Comparison of ENCODE assay signal across 8 cellular contexts in genomic region chr17:19379306-19380075, GRCh38. TPM values are rescaled to one million over a fixed set of nuclear protein-coding genes. Genes with fewer than 3 reads are reported as not detected.
DNase-seq lines count a peak whose midpoint lies in the region; ATAC-seq, FAIRE-seq and TF ChIP-seq lines count a peak whose summit lies in the region.

No MANE protein-coding gene starts in this region.

- H3K9me3 ChIP-seq in SK-N-SH: no peaks in the 10 kb centered on the region
- H3K9me3 ChIP-seq in keratinocyte (ENCODE audit: control insufficient read depth, low read depth, low read length): no peaks in the 10 kb centered on the region
- no peaks in the 10 kb centered on the region for H3K9me3 ChIP-seq in stomach smooth muscle (ENCODE audit: control insufficient read depth in 2 of 2, low read length in 2 of 2)

- FAIRE-seq in keratinocyte (lab: Jason Lieb, UNC): no peak

- POLR2A ChIA-PET in SK-N-SH (lab: Yijun Ruan, JAX): interaction anchor here (1.5 kb wide), 1 partner anchor 9 kb away, joined by 4 read pairs; no protein-coding TSS in a partner anchor

- peak overlapping the region; percentile 75 for H3K4me3 Mint-ChIP-seq in activated naive CD8-positive, alpha-beta T cell

- H3K9ac ChIP-seq in SK-N-SH (peak overlapping the region; percentile 88), keratinocyte (ENCODE audit: control insufficient read depth, extremely low read depth, insufficient read depth, low read length) (peak overlapping the region; percentile 94), stomach smooth muscle (ENCODE audit: low read length in 2 of 2) (peak overlapping the region; percentile 78 to 82)

- CTCF ChIA-PET in SK-N-SH (lab: Yijun Ruan, JAX): interaction anchor here (2.7 to 3.1 kb wide), 2 partner anchors 16 to 68 kb away, joined by 18 to 35 read pairs; partner anchors contain the start of gene B9D1

- TF ChIP-seq CTCF in SK-N-SH (IDR thresholded peaks at IDR 0.05): 0 out of 2 replicates have a peak, but pooled peaks have one; percentile 12
- TF ChIP-seq CTCF in keratinocyte (optimal IDR thresholded peaks at IDR 0.05 in 1 of 3, IDR thresholded peaks at IDR 0.05 in 1 of 3, conservative IDR thresholded peaks at IDR 0.05 in 1 of 3; ENCODE audit: extremely low read depth in 1 of 3, insufficient read depth in 2 of 3, low read length in 3 of 3): no peak

- peak overlapping the region; percentile 50 for H3K27ac Mint-ChIP-seq in activated naive CD8-positive, alpha-beta T cell

- H3K27ac ChIP-seq in SK-N-SH (ENCODE audit: low read depth in 2 of 2, low read length in 1 of 2) (peak overlapping the region; percentile 34 to 95; a peak in 2 of 4 replicates), keratinocyte (ENCODE audit: control insufficient read depth, insufficient read depth, low read length) (peak overlapping the region; percentile 8), stomach smooth muscle (ENCODE audit: low read length) (no peak overlapping the region)

- H3K4me3 ChIP-seq in SK-N-SH (ENCODE audit: low read depth in 2 of 2, low read length in 1 of 2) (peak overlapping the region; percentile 87 to 88), keratinocyte (ENCODE audit: control insufficient read depth in 2 of 3, extremely low read depth in 1 of 3, insufficient read depth in 2 of 3, low read depth in 1 of 3, low read length in 3 of 3) (peak overlapping the region; percentile 88 to 90 (median 88)), stomach smooth muscle (ENCODE audit: low read length in 2 of 2) (peak overlapping the region; percentile 79 to 89)

- H3K9me1 ChIP-seq in keratinocyte (ENCODE audit: control insufficient read depth, extremely low read depth, insufficient read depth, low read length): peaks cover 3% of the 10 kb centered on the region

- dilution Hi-C loops in keratinocyte (cut with MboI; ENCODE audit: extremely low pct_ligation_motif_present, low sequenced_read_pairs): no loop called here

- 74% methylated on average over 15 of the region's 15 CpGs for WGBS in SK-N-SH (ENCODE audit: low lambda C conversion rate)

- H3K79me2 ChIP-seq in SK-N-SH (ENCODE audit: insufficient read depth): peaks cover 61% of the 10 kb centered on the region
- H3K79me2 ChIP-seq in keratinocyte (ENCODE audit: control insufficient read depth, insufficient read depth, low read length): peaks cover 21% of the 10 kb centered on the region

- 0 out of 2 replicates have a peak, but pooled peaks cover 7% of the 10 kb centered on the region for H4K20me1 ChIP-seq in SK-N-SH (ENCODE audit: insufficient read depth)
- no peaks in the 10 kb centered on the region for H4K20me1 ChIP-seq in keratinocyte (ENCODE audit: control insufficient read depth, extremely low read depth, insufficient read depth, low read length)

- H3K36me3 Mint-ChIP-seq in activated naive CD8-positive, alpha-beta T cell: peaks cover 6% of the 10 kb centered on the region

- H3K36me3 ChIP-seq in SK-N-SH (replicated peaks in 1 of 2; ENCODE audit: control insufficient read depth in 1 of 2, insufficient read depth in 2 of 2, low read length in 1 of 2) (peaks cover 20 to 44% of the 10 kb centered on the region in 2 experiments), keratinocyte (ENCODE audit: control insufficient read depth in 2 of 2, extremely low read depth in 1 of 2, insufficient read depth in 2 of 2, low read length in 2 of 2) (peaks cover 25 to 33% of the 10 kb centered on the region in 2 experiments), stomach smooth muscle (ENCODE audit: control insufficient read depth in 2 of 2, insufficient read depth in 2 of 2, low read length in 2 of 2) (peaks cover 31 to 44% of the 10 kb centered on the region in 2 donors)

- no peak overlapping the region for H2AFZ ChIP-seq in SK-N-SH (ENCODE audit: low read depth)
- H2AFZ ChIP-seq in keratinocyte (ENCODE audit: control insufficient read depth, low read length): no peak overlapping the region

- no peak for DNase-seq in SK-N-SH
- DNase-seq in keratinocyte (ENCODE audit: low read depth, low spot score): no peak

- no peaks in the 10 kb centered on the region for H3K27me3 Mint-ChIP-seq in activated naive CD8-positive, alpha-beta T cell

- no peak for TF ChIP-seq EP300 in SK-N-SH (IDR thresholded peaks at IDR 0.05; ENCODE audit: borderline replicate concordance in 1 of 2, low read depth in 1 of 2, low read length in 1 of 2)

- H3F3A ChIP-seq in SK-N-SH (replicated peaks; ENCODE audit: insufficient read depth): peaks cover 32% of the 10 kb centered on the region

- H3K4me2 ChIP-seq in SK-N-SH: peak overlapping the region; percentile 96
- H3K4me2 ChIP-seq in keratinocyte (ENCODE audit: control insufficient read depth, extremely low read depth, insufficient read depth, low read depth, low read length): peak overlapping the region; percentile 88

- no peaks in the 10 kb centered on the region for H3K27me3 ChIP-seq in SK-N-SH (ENCODE audit: insufficient read depth)
- no peaks in the 10 kb centered on the region for H3K27me3 ChIP-seq in keratinocyte (ENCODE audit: control insufficient read depth, extremely low read depth, insufficient read depth, low read length)
- H3K27me3 ChIP-seq in stomach smooth muscle (ENCODE audit: control insufficient read depth in 1 of 2, insufficient read depth in 2 of 2, low read length in 2 of 2): no peaks in the 10 kb centered on the region

- H3K4me1 ChIP-seq in SK-N-SH (ENCODE audit: control insufficient read depth in 1 of 2, insufficient read depth in 2 of 2, low read depth in 1 of 2, low read length in 1 of 2): peaks cover 11 to 42% of the 10 kb centered on the region in 2 experiments
- H3K4me1 ChIP-seq in keratinocyte (ENCODE audit: control insufficient read depth, extremely low read depth, insufficient read depth, low read length): peaks cover 14% of the 10 kb centered on the region
- H3K4me1 ChIP-seq in stomach smooth muscle (ENCODE audit: control insufficient read depth, insufficient read depth, low read length): peaks cover 40% of the 10 kb centered on the region

- ATAC-seq in SK-N-SH treated with all-trans-retinoic acid at 6 μM for 48 hours (no peak), HG02588 (IDR thresholded peaks at IDR 0.05; ENCODE audit: unreplicated experiment) (no peak), HG03520 (IDR thresholded peaks at IDR 0.05; ENCODE audit: unreplicated experiment) (no peak), GM18868 (IDR thresholded peaks at IDR 0.05; ENCODE audit: unreplicated experiment) (no peak)

- H3K4me1 Mint-ChIP-seq in activated naive CD8-positive, alpha-beta T cell (ENCODE audit: low read depth): peaks cover 12% of the 10 kb centered on the region

- no peaks in the 10 kb centered on the region for H3K9me3 Mint-ChIP-seq in activated naive CD8-positive, alpha-beta T cell (ENCODE audit: low read depth)

- H3K9me2 ChIP-seq in SK-N-SH: no peaks in the 10 kb centered on the region

- TF ChIP-seq RAD21 in SK-N-SH (IDR thresholded peaks at IDR 0.05; ENCODE audit: low read length): no peak

TF ChIP-seq in SK-N-SH treated with all-trans-retinoic acid at 6 μM for 48 hours, 23 proteins besides CTCF, POLR2A, EP300 and RAD21 (continues in another document):
- TF ChIP-seq GLIS3 (CRISPR knock-in tag; IDR thresholded peaks at IDR 0.05): no peak
- TF ChIP-seq ZNF70 (CRISPR knock-in tag; IDR thresholded peaks at IDR 0.05): no peak

RNA-seq across cellular contexts. Expression of gene MAPK7, which starts 1.2 kb away (rescaled TPM):
- polyA plus RNA-seq in SK-N-SH (2012; rRNA removed): 10.5 and 19.1 TPM in 2 replicates
- 8.9 and 14.2 TPM in 2 replicates for polyA plus RNA-seq in SK-N-SH (2012; cell fraction: cytosol; rRNA removed)
- 54.4 and 71.5 TPM in 2 replicates for polyA plus RNA-seq in SK-N-SH (2012; cell fraction: nucleus; rRNA removed)
- polyA plus RNA-seq in keratinocyte: 4.3 to 11.1 TPM (median 5.4 TPM) in 3 replicates
- polyA plus RNA-seq in keratinocyte (2011; ENCODE audit: low read depth): 2.8 TPM
- 5.5 and 7.5 TPM in 2 replicates for polyA plus RNA-seq in keratinocyte (2011; cell fraction: cytosol; rRNA removed)
- 18.1 and 19.4 TPM in 2 replicates for polyA plus RNA-seq in keratinocyte (2011; cell fraction: nucleus; rRNA removed)
- polyA plus RNA-seq in keratinocyte (2012; ENCODE audit: low replicate concordance): 12.9 and 14.2 TPM in 2 replicates
- polyA minus RNA-seq in keratinocyte: 14.9 to 65.1 TPM (median 19.7 TPM) in 3 replicates
- 15.2 TPM for polyA minus RNA-seq in keratinocyte (2011; cell fraction: cytosol; rRNA and poly(A)+ RNA removed)
- 25.7 and 26.4 TPM in 2 replicates for polyA minus RNA-seq in keratinocyte (2011; cell fraction: nucleus; rRNA and poly(A)+ RNA removed)

RNA-seq across cellular contexts. Expression of gene MFAP4, which starts 7.5 kb away (rescaled TPM):
- polyA plus RNA-seq in SK-N-SH (2012; rRNA removed) (112 and 120 TPM in 2 replicates), keratinocyte (not detected in 3 replicates)
- 98.4 and 115 TPM in 2 replicates for polyA plus RNA-seq in SK-N-SH (2012; cell fraction: cytosol; rRNA removed)
- polyA plus RNA-seq in SK-N-SH (2012; cell fraction: nucleus; rRNA removed): 99.5 and 101 TPM in 2 replicates
- not detected for polyA plus RNA-seq in keratinocyte (2011; ENCODE audit: low read depth)
- not detected in 2 replicates for polyA plus RNA-seq in keratinocyte (2011; cell fraction: cytosol; rRNA removed)
- polyA plus RNA-seq in keratinocyte (2011; cell fraction: nucleus; rRNA removed): not detected in 2 replicates
- polyA plus RNA-seq in keratinocyte (2012; ENCODE audit: low replicate concordance): 0.32 and 0.38 TPM in 2 replicates
- polyA minus RNA-seq in keratinocyte: not detected in 3 replicates
- polyA minus RNA-seq in keratinocyte (2011; cell fraction: cytosol; rRNA and poly(A)+ RNA removed): not detected
- polyA minus RNA-seq in keratinocyte (2011; cell fraction: nucleus; rRNA and poly(A)+ RNA removed): not detected in 2 replicates

RNA-seq across cellular contexts. Expression of gene B9D1, which starts 17.0 kb away (rescaled TPM):
- 75.0 and 81.6 TPM in 2 replicates for polyA plus RNA-seq in SK-N-SH (2012; rRNA removed)
- 56.1 and 64.8 TPM in 2 replicates for polyA plus RNA-seq in SK-N-SH (2012; cell fraction: cytosol; rRNA removed)
- polyA plus RNA-seq in SK-N-SH (2012; cell fraction: nucleus; rRNA removed): 81.5 and 92.1 TPM in 2 replicates
- 27.1 to 31.7 TPM (median 30.3 TPM) in 3 replicates for polyA plus RNA-seq in keratinocyte
- 2.7 TPM for polyA plus RNA-seq in keratinocyte (2011; ENCODE audit: low read depth)
- polyA plus RNA-seq in keratinocyte (2011; cell fraction: cytosol; rRNA removed): 21.7 and 33.7 TPM in 2 replicates
- 17.1 and 23.4 TPM in 2 replicates for polyA plus RNA-seq in keratinocyte (2011; cell fraction: nucleus; rRNA removed)
- polyA plus RNA-seq in keratinocyte (2012; ENCODE audit: low replicate concordance): 8.4 and 21.4 TPM in 2 replicates
- polyA minus RNA-seq in keratinocyte: 14.9 to 31.9 TPM (median 26.9 TPM) in 3 replicates
- 18.2 TPM for polyA minus RNA-seq in keratinocyte (2011; cell fraction: cytosol; rRNA and poly(A)+ RNA removed)
- polyA minus RNA-seq in keratinocyte (2011; cell fraction: nucleus; rRNA and poly(A)+ RNA removed): 8.0 and 8.7 TPM in 2 replicates

RNA-seq across cellular contexts. Expression of gene RNF112, which starts 31.5 kb away (rescaled TPM):
- polyA plus RNA-seq in SK-N-SH (2012; rRNA removed) (22.6 and 26.9 TPM in 2 replicates), keratinocyte (0.05 to 0.13 TPM in 2 of 3 replicates, not detected in the other)
- 6.7 and 9.2 TPM in 2 replicates for polyA plus RNA-seq in SK-N-SH (2012; cell fraction: cytosol; rRNA removed)
- 144 and 163 TPM in 2 replicates for polyA plus RNA-seq in SK-N-SH (2012; cell fraction: nucleus; rRNA removed)
- 1.2 TPM for polyA plus RNA-seq in keratinocyte (2011; ENCODE audit: low read depth)
- polyA plus RNA-seq in keratinocyte (2011; cell fraction: cytosol; rRNA removed): not detected in 2 replicates
- 0.32 and 0.59 TPM in 2 replicates for polyA plus RNA-seq in keratinocyte (2011; cell fraction: nucleus; rRNA removed)
- 0.05 and 1.9 TPM in 2 replicates for polyA plus RNA-seq in keratinocyte (2012; ENCODE audit: low replicate concordance)
- polyA minus RNA-seq in keratinocyte: 0.07 to 0.10 TPM in 2 of 3 replicates, not detected in the other
- not detected for polyA minus RNA-seq in keratinocyte (2011; cell fraction: cytosol; rRNA and poly(A)+ RNA removed)
- polyA minus RNA-seq in keratinocyte (2011; cell fraction: nucleus; rRNA and poly(A)+ RNA removed): not detected in 2 replicates

Comparison
In these comparisons a context has a peak if more than half of its experiments do, and no peak if none do; other contexts are left out.
1. RNA of gene MFAP4, which starts 7.5 kb away (polyA plus RNA-seq): 98.4 to 120 TPM in SK-N-SH; 0.32 to 0.38 TPM in keratinocyte; every median in the first group is over 10 times any median in the second.
2. Peak in every context shown above with its lines, with median percentiles within 50 percentile points of each other: H3K4me3 ChIP-seq and H3K9ac ChIP-seq.